ENCODE assay signal across 8 cellular contexts in genomic region chr6:31660224-31660997, GRCh38. TPM values are rescaled to one million over a fixed set of nuclear protein-coding genes. Genes with fewer than 3 reads are reported as not detected.
DNase-seq lines count a peak whose midpoint lies in the region; ATAC-seq and TF ChIP-seq lines count a peak whose summit lies in the region.

Gene C6orf47 (minus strand): TSS chr6:31660778. CDS start chr6:31659947, 831 bp downstream.

- peak within 1 kb of the TSS; percentile 95 for H3K27ac Mint-ChIP-seq in activated T-cell treated with anti-CD3 and anti-CD28 coated beads, Interleukin-2, amount 50 U/mL, for 72 hours
- H3K27ac Mint-ChIP-seq in stimulated activated memory B cell treated with anti-CD40 and anti-IgM and Interleukin-4, amounts not matched to agents 10 μg/mL and 1 μg/mL and 100 μg/mL, for 72 hours: peak within 1 kb of the TSS; percentile 98

- H3K36me3 ChIP-seq in Panc1 (ENCODE audit: control insufficient read depth, insufficient read depth, low read length) (peaks cover 4% of the 10 kb centered on the region; the same call in 1 of the 2 replicates), esophagus squamous epithelium (peaks cover 4 to 59% (median 13%) of the 10 kb centered on the region in 3 donors)

- no peak for TF ChIP-seq CTCF in AG09319 (IDR thresholded peaks at IDR 0.05; ENCODE audit: low read depth, low read length)
- no peak for TF ChIP-seq CTCF in Panc1 (IDR thresholded peaks at IDR 0.05)
- TF ChIP-seq CTCF in esophagus squamous epithelium (IDR thresholded peaks at IDR 0.05): peak in 1 of 6 experiments; percentile 14

- peaks cover 18 to 28% of the 10 kb centered on the region in 2 donors for H3K36me3 Mint-ChIP-seq in activated T-cell treated with anti-CD3 and anti-CD28 coated beads, Interleukin-2, amount 50 U/mL, for 72 hours (ENCODE audit: insufficient read depth in 2 of 2)
- H3K36me3 Mint-ChIP-seq in stimulated activated memory B cell treated with anti-CD40 and anti-IgM and Interleukin-4, amounts not matched to agents 10 μg/mL and 1 μg/mL and 100 μg/mL, for 72 hours: peaks cover 73% of the 10 kb centered on the region

- DNase-seq in AG09319 (ENCODE audit: extremely low read depth, low read depth): peak; percentile 49
- peak; percentile 83 for DNase-seq in KBM-7
- no peak for DNase-seq in Panc1 (ENCODE audit: low read depth, low spot score)
- peak; percentile 85 to 87 for DNase-seq in activated T-cell treated with anti-CD3 and anti-CD28 coated beads, Interleukin-2, amount 50 U/mL, for 72 hours
- no peak for DNase-seq in esophagus squamous epithelium (lab: John Stamatoyannopoulos, UW)
- DNase-seq in myocyte (ENCODE audit: low read depth): peak; percentile 84

- WGBS in esophagus squamous epithelium, 2 donors: 0% methylated on average over 2 to 18 of the region's 51 CpGs

- H3K4me1 ChIP-seq in Panc1 (ENCODE audit: control insufficient read depth, insufficient read depth, low read length) (peaks cover 31% of the 10 kb centered on the region), esophagus squamous epithelium (peaks cover 31 to 74% (median 37%) of the 10 kb centered on the region in 3 donors)

- H3K4me1 Mint-ChIP-seq in activated T-cell treated with anti-CD3 and anti-CD28 coated beads, Interleukin-2, amount 50 U/mL, for 72 hours (ENCODE audit: low read depth): peaks cover 84% of the 10 kb centered on the region
- H3K4me1 Mint-ChIP-seq in stimulated activated memory B cell treated with anti-CD40 and anti-IgM and Interleukin-4, amounts not matched to agents 10 μg/mL and 1 μg/mL and 100 μg/mL, for 72 hours: peaks cover 91% of the 10 kb centered on the region

- intact Hi-C loops in Panc1 (cut with micrococcal nuclease; ENCODE audit: unreplicated experiment): no loop called here
- intact Hi-C loops in esophagus squamous epithelium (cut with DNase I): no loop called here

- H3K9me3 Mint-ChIP-seq in activated T-cell treated with anti-CD3 and anti-CD28 coated beads, Interleukin-2, amount 50 U/mL, for 72 hours: no peaks in the 10 kb centered on the region
- no peaks in the 10 kb centered on the region for H3K9me3 Mint-ChIP-seq in stimulated activated memory B cell treated with anti-CD40 and anti-IgM and Interleukin-4, amounts not matched to agents 10 μg/mL and 1 μg/mL and 100 μg/mL, for 72 hours

- ATAC-seq in Panc1: peak; percentile 89
- ATAC-seq in activated T-cell treated with anti-CD3 and anti-CD28 coated beads, Interleukin-2, amount 50 U/mL, for 72 hours (replicated peaks in 1 of 2): peak; percentile 62 to 69
- ATAC-seq in stimulated activated memory B cell treated with anti-CD40 and anti-IgM and Interleukin-4, amounts not matched to agents 10 μg/mL and 1 μg/mL and 100 μg/mL, for 72 hours: peak; percentile 86

- H3K27me3 Mint-ChIP-seq in activated T-cell treated with anti-CD3 and anti-CD28 coated beads, Interleukin-2, amount 50 U/mL, for 72 hours (ENCODE audit: low read depth): no peaks in the 10 kb centered on the region
- H3K27me3 Mint-ChIP-seq in stimulated activated memory B cell treated with anti-CD40 and anti-IgM and Interleukin-4, amounts not matched to agents 10 μg/mL and 1 μg/mL and 100 μg/mL, for 72 hours: no peaks in the 10 kb centered on the region

- POLR2A ChIA-PET in Panc1 (lab: Charles Lee): interaction anchor here (0.6 to 2.3 kb wide), 4 partner anchors 8 to 441 kb away, joined by 3 to 10 read pairs (median 6); partner anchors contain the start of genes BAG6 and HSPA1B

- no TSS peak for BruUV-seq in Panc1 (replicated peaks; lab: Mats Ljungman, UMichigan)

- CTCF ChIA-PET in Panc1 (lab: Charles Lee): interaction anchor here (0.7 kb wide), 1 partner anchor 10 kb away, joined by 6 read pairs; no protein-coding TSS in a partner anchor

- H3K27me3 ChIP-seq in Panc1 (ENCODE audit: control insufficient read depth, insufficient read depth, low read length): no peaks in the 10 kb centered on the region
- H3K27me3 ChIP-seq in esophagus squamous epithelium: no peaks in the 10 kb centered on the region

- H3K27ac ChIP-seq in Panc1 (ENCODE audit: low read length) (peak within 1 kb of the TSS; percentile 98), esophagus squamous epithelium (peak within 1 kb of the TSS; percentile 90 to 95 (median 92))

- H3K9me3 ChIP-seq in Panc1 (ENCODE audit: control insufficient read depth, insufficient read depth, low read depth, low read length) (no peaks in the 10 kb centered on the region), esophagus squamous epithelium (no peaks in the 10 kb centered on the region)

- peak within 1 kb of the TSS; percentile 95 for H3K4me3 Mint-ChIP-seq in activated T-cell treated with anti-CD3 and anti-CD28 coated beads, Interleukin-2, amount 50 U/mL, for 72 hours
- H3K4me3 Mint-ChIP-seq in stimulated activated memory B cell treated with anti-CD40 and anti-IgM and Interleukin-4, amounts not matched to agents 10 μg/mL and 1 μg/mL and 100 μg/mL, for 72 hours: peak within 1 kb of the TSS; percentile 97

- TF ChIP-seq POLR2A in GM19193 (IDR thresholded peaks at IDR 0.05; ENCODE audit: extremely low read depth, insufficient read depth, insufficient read length) (peak; percentile 91), esophagus squamous epithelium (IDR thresholded peaks at IDR 0.05) (peak in 3 of 4 donors; percentile 26 to 91 (median 89))

- H3K4me3 ChIP-seq in Panc1 (ENCODE audit: low read depth in 2 of 2, low read length in 2 of 2) (peak within 1 kb of the TSS; percentile 99), esophagus squamous epithelium (peak within 1 kb of the TSS; percentile 52 to 78 (median 70))

- in situ Hi-C loops in KBM-7 (cut with MboI; ENCODE audit: low pct_unique_long_range_greater_than_20kb, low sequenced_read_pairs) (no loop called here), Panc1 (cut with HindIII; ENCODE audit: low pct_unique_long_range_greater_than_20kb, low sequenced_read_pairs) (no loop called here)

RNA-seq across cellular contexts. Expression of gene C6orf47, which starts in this region (rescaled TPM):
- 22.4 TPM for total RNA-seq in Panc1 (2021; ENCODE audit: unreplicated experiment)
- 18.6 TPM for polyA plus RNA-seq in Panc1 (2012; ENCODE audit: insufficient read length)
- 10 to 100 TPM; 21.1 to 22.5 TPM for total RNA-seq in activated T-cell treated with anti-CD3 and anti-CD28 coated beads, Interleukin-2, amount 50 U/mL, for 72 hours
- 10 to 100 TPM; 28.8 to 34.4 (median 31.7) TPM for total RNA-seq in esophagus squamous epithelium
- 20.6 and 24.0 TPM in 2 replicates for total RNA-seq in myocyte
- polyA plus RNA-seq in myocyte (2012): 15.3 TPM

Comparison
In these comparisons a context has a peak if more than half of its experiments do, and no peak if none do; other contexts are left out.
1. DNase-seq: peak in AG09319 (single experiment), KBM-7 (single experiment), activated T-cell treated with anti-CD3 and anti-CD28 coated beads, Interleukin-2, amount 50 U/mL, for 72 hours (2 of 2) and myocyte (single experiment); none in Panc1 (single experiment) and esophagus squamous epithelium (single experiment).
2. Peak in every context shown above with its lines, with median percentiles within 50 percentile points of each other: ATAC-seq.